8 cellular contexts compared by ENCODE assay signal in genomic region chr6:26087284-26088115, GRCh38. TPM values are rescaled to one million over a fixed set of nuclear protein-coding genes. Genes with fewer than 3 reads are reported as not detected.
DNase-seq lines count a peak whose midpoint lies in the region; ATAC-seq and TF ChIP-seq lines count a peak whose summit lies in the region.

HFE (plus strand) TSS chr6:26087429; CDS start chr6:26087441, 12 bp downstream.

- H3K36me3 ChIP-seq in mucosa of descending colon (ENCODE audit: low read depth) (no peaks in the 10 kb centered on the region), thymus (ENCODE audit: control insufficient read depth, insufficient read depth) (no peaks in the 10 kb centered on the region)

- peak within 1 kb of the TSS; percentile 33 for H3K4me3 ChIP-seq in mucosa of descending colon
- H3K4me3 ChIP-seq in thymus (ENCODE audit: low read length), result peak within 1 kb of the TSS; percentile 68

- no peaks in the 10 kb centered on the region for H3K4me1 ChIP-seq in mucosa of descending colon (ENCODE audit: low read depth)
- H3K4me1 ChIP-seq in thymus (ENCODE audit: control insufficient read depth, insufficient read depth, low read length), result peaks cover 7% of the 10 kb centered on the region

- peak within 1 kb of the TSS; percentile 48 for H3K27ac ChIP-seq in thymus (ENCODE audit: low read depth)

- ATAC-seq in mucosa of descending colon, result peak; percentile 80

- TF ChIP-seq POLR2A in erythroblast (IDR thresholded peaks at IDR 0.05; ENCODE audit: low read length), result no peak

- DNase-seq in DMS53 treated with DMSO at 0.1 percent for 48 hours (lab: John Stamatoyannopoulos, UW; ENCODE audit: unreplicated experiment) (peak; percentile 52), LoVo (ENCODE audit: low spot score) (peak; percentile 55), activated T-cell treated with anti-CD3 and anti-CD28 coated beads for 24 hours (ENCODE audit: low read depth) (peak; percentile 3), erythroblast (lab: John Stamatoyannopoulos, UW) (peak; percentile 60 to 62), mucosa of descending colon (peak; percentile 67 to 73 (median 69)), cerebellum (ENCODE audit: low spot score) (no peak), SKM-1 treated with dmso at 0.1 percent for 144 hours (lab: John Stamatoyannopoulos, UW; ENCODE audit: unreplicated experiment) (no peak)

- intact Hi-C loops in mucosa of descending colon (cut with DNase I, micrococcal nuclease), result no loop called here

- no peak for TF ChIP-seq CTCF in mucosa of descending colon (IDR thresholded peaks at IDR 0.05)

- no peaks in the 10 kb centered on the region for H3K9me3 ChIP-seq in mucosa of descending colon
- no peaks in the 10 kb centered on the region for H3K9me3 ChIP-seq in thymus (ENCODE audit: control insufficient read depth)

- 5% methylated on average over 41 of the region's 41 CpGs for WGBS in thymus

- H3K27me3 ChIP-seq in thymus (ENCODE audit: control insufficient read depth, insufficient read depth), result no peaks in the 10 kb centered on the region

RNA-seq across cellular contexts. Expression of gene HFE, which starts in this region (rescaled TPM):
- total RNA-seq in mucosa of descending colon (10 to 100 TPM in 2 of 3 donors, 1 to 10 TPM in 1; 8.9 to 12.0 (median 11.1) TPM), cerebellum (1.5 TPM)
- polyA plus RNA-seq in thymus, result 3.8 TPM

Comparison
In these comparisons a context has a peak if more than half of its experiments do, and no peak if none do; other contexts are left out.
1. DNase-seq: peak in DMS53 treated with DMSO at 0.1 percent for 48 hours (single experiment), LoVo (single experiment), activated T-cell treated with anti-CD3 and anti-CD28 coated beads for 24 hours (single experiment), erythroblast (2 of 2) and mucosa of descending colon (3 of 3); none in cerebellum (single experiment) and SKM-1 treated with dmso at 0.1 percent for 144 hours (single experiment).